8 cellular contexts compared by ENCODE assay signal in the genomic region with DNA sequence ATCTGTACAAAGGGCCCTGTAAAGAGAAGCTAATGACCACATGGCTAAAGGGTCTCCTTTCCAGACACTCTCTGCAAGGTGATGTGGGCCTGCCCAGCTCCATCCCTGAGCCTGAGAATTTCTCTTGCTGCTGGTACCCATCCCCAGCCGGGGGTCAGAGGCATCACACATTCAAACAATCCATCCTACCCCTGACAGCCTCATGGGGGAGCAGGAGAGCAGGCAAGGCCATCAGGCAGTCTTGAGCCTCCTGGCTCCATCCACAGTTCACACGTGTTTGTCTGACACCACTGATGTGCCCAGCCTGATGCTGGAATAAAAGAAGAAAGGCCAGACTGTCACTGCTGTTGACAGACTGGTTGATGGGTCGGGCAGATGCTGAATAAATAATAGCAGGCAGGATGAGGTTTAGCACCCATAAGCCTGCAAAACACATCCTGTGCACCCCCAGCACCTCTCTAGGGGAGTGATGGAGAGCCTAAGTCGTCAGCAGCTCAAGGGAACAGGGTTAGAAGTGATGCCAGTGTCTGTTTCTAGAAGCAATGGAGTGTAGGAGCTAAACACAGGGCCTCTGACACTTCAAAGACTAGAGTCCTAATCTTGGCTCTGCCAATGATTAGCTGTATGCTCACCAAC. TPM values are rescaled to one million over a fixed set of nuclear protein-coding genes. Genes with fewer than 3 reads are reported as not detected.
A peak's percentile ranks its signal among the peaks of the same experiment; 100 is the strongest.
DNase-seq lines count a peak whose midpoint lies in the region; ATAC-seq, FAIRE-seq and TF ChIP-seq lines count a peak whose summit lies in the region.

No MANE protein-coding gene starts in this region.

- peaks cover 0 to 9% (median 2%) of the 10 kb centered on the region in 5 experiments for H3K9me3 Mint-ChIP-seq in brain
- H3K9me3 Mint-ChIP-seq in stimulated activated memory B cell treated with anti-CD40 and anti-IgM and Interleukin-4, amounts not matched to agents 10 μg/mL and 1 μg/mL and 100 μg/mL, for 72 hours = peaks cover 4% of the 10 kb centered on the region

- no peaks in the 10 kb centered on the region for H4K20me1 ChIP-seq in PC-3 (ENCODE audit: low read length)
- H4K20me1 ChIP-seq in keratinocyte (ENCODE audit: control insufficient read depth, extremely low read depth, insufficient read depth, low read length) = no peaks in the 10 kb centered on the region

- no peak overlapping the region for H3K4me2 ChIP-seq in PC-3 (ENCODE audit: low read length)
- H3K4me2 ChIP-seq in keratinocyte (ENCODE audit: control insufficient read depth, extremely low read depth, insufficient read depth, low read depth, low read length) = no peak overlapping the region

- TF ChIP-seq CTCF in PC-3 (conservative IDR thresholded peaks at IDR 0.05; ENCODE audit: low read depth, low read length) (peak; percentile 59), brain (conservative IDR thresholded peaks at IDR 0.05) (peak; percentile 46 to 60), keratinocyte (optimal IDR thresholded peaks at IDR 0.05 in 1 of 3, IDR thresholded peaks at IDR 0.05 in 1 of 3, conservative IDR thresholded peaks at IDR 0.05 in 1 of 3; ENCODE audit: extremely low read depth in 1 of 3, insufficient read depth in 2 of 3, low read length in 3 of 3) (peak; percentile 69 to 87 (median 83))

- dilution Hi-C loops in keratinocyte (cut with MboI; ENCODE audit: extremely low pct_ligation_motif_present, low sequenced_read_pairs) = no loop called here

- H3K9me3 ChIP-seq in PC-3 (ENCODE audit: low read length) = no peaks in the 10 kb centered on the region
- H3K9me3 ChIP-seq in keratinocyte (ENCODE audit: control insufficient read depth, low read depth, low read length) = no peaks in the 10 kb centered on the region

- no peaks in the 10 kb centered on the region for H3K36me3 Mint-ChIP-seq in brain
- H3K36me3 Mint-ChIP-seq in stimulated activated memory B cell treated with anti-CD40 and anti-IgM and Interleukin-4, amounts not matched to agents 10 μg/mL and 1 μg/mL and 100 μg/mL, for 72 hours = no peaks in the 10 kb centered on the region

- peaks cover 26% of the 10 kb centered on the region for H3K4me1 Mint-ChIP-seq in brain
- no peaks in the 10 kb centered on the region for H3K4me1 Mint-ChIP-seq in stimulated activated memory B cell treated with anti-CD40 and anti-IgM and Interleukin-4, amounts not matched to agents 10 μg/mL and 1 μg/mL and 100 μg/mL, for 72 hours

- FAIRE-seq in keratinocyte (lab: Jason Lieb, UNC) (peak; percentile 36), RCC 7860 (lab: Jason Lieb, UNC) (no peak)

- DNase-seq in COLO668 (lab: John Stamatoyannopoulos, UW; ENCODE audit: unreplicated experiment) (peak; percentile 19), PC-3 (peak; percentile 31), keratinocyte (ENCODE audit: low read depth, low spot score) (no peak), cortex of kidney (lab: John Stamatoyannopoulos, UW) (no peak), RCC 7860 (ENCODE audit: low spot score) (no peak)

- BruUV-seq in PC-3 (replicated peaks; lab: Mats Ljungman, UMichigan) = no TSS peak

- H3K27ac Mint-ChIP-seq in brain = peak overlapping the region in 1 of 5 experiments; percentile 53
- no peak overlapping the region for H3K27ac Mint-ChIP-seq in stimulated activated memory B cell treated with anti-CD40 and anti-IgM and Interleukin-4, amounts not matched to agents 10 μg/mL and 1 μg/mL and 100 μg/mL, for 72 hours

- H3K4me3 ChIP-seq in PC-3 (ENCODE audit: low read length) = no peak overlapping the region
- H3K4me3 ChIP-seq in keratinocyte (ENCODE audit: control insufficient read depth in 2 of 3, extremely low read depth in 1 of 3, insufficient read depth in 2 of 3, low read depth in 1 of 3, low read length in 3 of 3) = no peak overlapping the region

- CTCF ChIA-PET in PC-3 (lab: Charles Lee) = no interaction called here

- H3K27me3 Mint-ChIP-seq in brain = peaks cover 96% of the 10 kb centered on the region
- H3K27me3 Mint-ChIP-seq in stimulated activated memory B cell treated with anti-CD40 and anti-IgM and Interleukin-4, amounts not matched to agents 10 μg/mL and 1 μg/mL and 100 μg/mL, for 72 hours = peaks cover 51% of the 10 kb centered on the region

- peaks cover 20% of the 10 kb centered on the region; the same call in 1 of the 2 replicates for H3K27me3 ChIP-seq in PC-3 (ENCODE audit: low read length)
- peaks cover 15% of the 10 kb centered on the region for H3K27me3 ChIP-seq in keratinocyte (ENCODE audit: control insufficient read depth, extremely low read depth, insufficient read depth, low read length)

- POLR2A ChIA-PET in PC-3 (lab: Charles Lee; ENCODE audit: unreplicated experiment) = no interaction called here

- no peaks in the 10 kb centered on the region for H3K9me2 ChIP-seq in PC-3 (replicated peaks; ENCODE audit: low read length)

- intact Hi-C loops in PC-3 (cut with micrococcal nuclease) = no loop called here

- ATAC-seq in GM21723 (IDR thresholded peaks at IDR 0.05; ENCODE audit: unreplicated experiment) (peak; percentile 59), PC-3 (peak; percentile 51; the same call in 1 of the 2 replicates)
- ATAC-seq in stimulated activated memory B cell treated with anti-CD40 and anti-IgM and Interleukin-4, amounts not matched to agents 10 μg/mL and 1 μg/mL and 100 μg/mL, for 72 hours = peak; percentile 55

- no peak overlapping the region for H3K4me3 Mint-ChIP-seq in brain
- no peak overlapping the region for H3K4me3 Mint-ChIP-seq in stimulated activated memory B cell treated with anti-CD40 and anti-IgM and Interleukin-4, amounts not matched to agents 10 μg/mL and 1 μg/mL and 100 μg/mL, for 72 hours

- no peaks in the 10 kb centered on the region for H3F3A ChIP-seq in PC-3 (ENCODE audit: low read length, unreplicated experiment)

- H3K79me2 ChIP-seq in PC-3 (ENCODE audit: low read length) (no peaks in the 10 kb centered on the region), keratinocyte (ENCODE audit: control insufficient read depth, insufficient read depth, low read length) (no peaks in the 10 kb centered on the region)

- no peak overlapping the region for H3K27ac ChIP-seq in PC-3 (ENCODE audit: low read length)
- no peak overlapping the region for H3K27ac ChIP-seq in keratinocyte (ENCODE audit: control insufficient read depth, insufficient read depth, low read length)

- H3K9ac ChIP-seq in PC-3 (ENCODE audit: low read length) (no peak overlapping the region), keratinocyte (ENCODE audit: control insufficient read depth, extremely low read depth, insufficient read depth, low read length) (no peak overlapping the region)

- H2AFZ ChIP-seq in PC-3 (ENCODE audit: low read length) (no peak overlapping the region), keratinocyte (ENCODE audit: control insufficient read depth, low read length) (no peak overlapping the region)

- H3K9me1 ChIP-seq in keratinocyte (ENCODE audit: control insufficient read depth, extremely low read depth, insufficient read depth, low read length) = no peaks in the 10 kb centered on the region

- no peaks in the 10 kb centered on the region for H3K4me1 ChIP-seq in PC-3 (ENCODE audit: insufficient read depth, low read length)
- H3K4me1 ChIP-seq in keratinocyte (ENCODE audit: control insufficient read depth, extremely low read depth, insufficient read depth, low read length) = no peaks in the 10 kb centered on the region

- no peaks in the 10 kb centered on the region for H3K36me3 ChIP-seq in PC-3 (ENCODE audit: low read depth, low read length)
- H3K36me3 ChIP-seq in keratinocyte (ENCODE audit: control insufficient read depth in 2 of 2, extremely low read depth in 1 of 2, insufficient read depth in 2 of 2, low read length in 2 of 2) = no peaks in the 10 kb centered on the region

RNA-seq across cellular contexts. Expression of a gene that starts 43.5 kb away (rescaled TPM):
- total RNA-seq in PC-3 (2014; rRNA removed) = 0.18 TPM in 1 of 2 replicates, not detected in the other
- polyA plus RNA-seq in brain (ENCODE audit: insufficient read depth, low read depth, low replicate concordance) = 1.4 TPM
- 0.48 to 1.6 TPM (median 0.83 TPM) in 3 replicates for polyA plus RNA-seq in keratinocyte
- 0.70 TPM for polyA plus RNA-seq in keratinocyte (2011; ENCODE audit: low read depth)
- 0.38 and 0.51 TPM in 2 replicates for polyA plus RNA-seq in keratinocyte (2011; cell fraction: cytosol; rRNA removed)
- 2.1 and 3.2 TPM in 2 replicates for polyA plus RNA-seq in keratinocyte (2011; cell fraction: nucleus; rRNA removed)
- 0.38 and 0.91 TPM in 2 replicates for polyA plus RNA-seq in keratinocyte (2012; ENCODE audit: low replicate concordance)
- polyA minus RNA-seq in keratinocyte = 0.35 to 1.5 TPM (median 0.46 TPM) in 3 replicates
- polyA minus RNA-seq in keratinocyte (2011; cell fraction: cytosol; rRNA and poly(A)+ RNA removed) = not detected
- 2.4 and 2.9 TPM in 2 replicates for polyA minus RNA-seq in keratinocyte (2011; cell fraction: nucleus; rRNA and poly(A)+ RNA removed)

Comparison
In these comparisons a context has a peak if more than half of its experiments do, and no peak if none do; other contexts are left out.
1. DNase-seq: peak in COLO668 (single experiment) and PC-3 (single experiment); none in keratinocyte (single experiment), cortex of kidney (single experiment) and RCC 7860 (single experiment).
2. Peak in every context shown above with its lines, with median percentiles within 50 percentile points of each other: ATAC-seq and CTCF ChIP-seq.